ENCODE assay signal across 21 cellular contexts in genomic region chr3:60886518-60886917, GRCh38.
"Had no signal": no experiment of that assay in that cellular context is flagged by ENCODE, and none has a peak within 500 bp of the region (broad histone marks: within the 10 kb centered on the region; RNA-seq: fewer than 3 reads in every experiment).

No MANE protein-coding gene starts in this region.

- H3K36me3 Mint-ChIP-seq: natural killer cell had no signal

- ATAC-seq: effector memory CD8-positive, alpha-beta T cell; gastrocnemius medialis; heart right ventricle; mucosa of descending colon; natural killer cell; pancreas; right cardiac atrium had no signal

- H3K4me1 Mint-ChIP-seq: natural killer cell, neural crest cell had no signal

- H3K4me3 ChIP-seq: esophagus muscularis mucosa, gastrocnemius medialis, heart right ventricle, mucosa of descending colon, pancreas, stomach, thoracic aorta, transverse colon had no signal

- H3K9me3 ChIP-seq: gastrocnemius medialis, mucosa of descending colon, pancreas, thoracic aorta, transverse colon had no signal

- H3K27ac Mint-ChIP-seq: dendritic cell treated with granulocyte-macrophage colony-stimulating factor and Interleukin-4, amounts not matched to agents 40 ng/mL and 50 ng/mL, for 4 days; effector memory CD8-positive, alpha-beta T cell; natural killer cell; progenitor cell of endocrine pancreas had no signal

- H3K27me3 Mint-ChIP-seq: dendritic cell treated with granulocyte-macrophage colony-stimulating factor and Interleukin-4, amounts not matched to agents 40 ng/mL and 50 ng/mL, for 4 days; effector memory CD8-positive, alpha-beta T cell; progenitor cell of endocrine pancreas had no signal

- H3K4me3 Mint-ChIP-seq: dendritic cell treated with granulocyte-macrophage colony-stimulating factor and Interleukin-4, amounts not matched to agents 40 ng/mL and 50 ng/mL, for 4 days; effector memory CD8-positive, alpha-beta T cell; natural killer cell; neural crest cell had no signal

- H3K36me3 ChIP-seq: esophagus muscularis mucosa, gastrocnemius medialis, heart right ventricle, pancreas, stomach, thoracic aorta, transverse colon had no signal

- DNase-seq: cerebellar nuclear complex; effector memory CD8-positive, alpha-beta T cell; gastrocnemius medialis; heart right ventricle; mucosa of descending colon; natural killer cell; nucleus accumbens; pancreas; right cardiac atrium; small intestine; stimulated activated CD4-positive, alpha-beta T cell treated with anti-CD3 and anti-CD28 coated beads, Interleukin-12 subunit alpha, Interleukin-12 subunit beta, amount 100 ng/mL, for 4 hours; stimulated activated naive CD4-positive, alpha-beta T cell; stomach; substantia nigra; transverse colon had no signal

- H3K4me1 ChIP-seq: esophagus muscularis mucosa, gastrocnemius medialis, heart right ventricle, pancreas, stomach, transverse colon had no signal

- H3K27ac ChIP-seq: epithelial cell of prostate, esophagus muscularis mucosa, gastrocnemius medialis, heart right ventricle, pancreas, stomach, thoracic aorta, transverse colon had no signal

- H3K27me3 ChIP-seq: esophagus muscularis mucosa, gastrocnemius medialis, heart right ventricle, pancreas, stomach, transverse colon had no signal
